In the genomic region with DNA sequence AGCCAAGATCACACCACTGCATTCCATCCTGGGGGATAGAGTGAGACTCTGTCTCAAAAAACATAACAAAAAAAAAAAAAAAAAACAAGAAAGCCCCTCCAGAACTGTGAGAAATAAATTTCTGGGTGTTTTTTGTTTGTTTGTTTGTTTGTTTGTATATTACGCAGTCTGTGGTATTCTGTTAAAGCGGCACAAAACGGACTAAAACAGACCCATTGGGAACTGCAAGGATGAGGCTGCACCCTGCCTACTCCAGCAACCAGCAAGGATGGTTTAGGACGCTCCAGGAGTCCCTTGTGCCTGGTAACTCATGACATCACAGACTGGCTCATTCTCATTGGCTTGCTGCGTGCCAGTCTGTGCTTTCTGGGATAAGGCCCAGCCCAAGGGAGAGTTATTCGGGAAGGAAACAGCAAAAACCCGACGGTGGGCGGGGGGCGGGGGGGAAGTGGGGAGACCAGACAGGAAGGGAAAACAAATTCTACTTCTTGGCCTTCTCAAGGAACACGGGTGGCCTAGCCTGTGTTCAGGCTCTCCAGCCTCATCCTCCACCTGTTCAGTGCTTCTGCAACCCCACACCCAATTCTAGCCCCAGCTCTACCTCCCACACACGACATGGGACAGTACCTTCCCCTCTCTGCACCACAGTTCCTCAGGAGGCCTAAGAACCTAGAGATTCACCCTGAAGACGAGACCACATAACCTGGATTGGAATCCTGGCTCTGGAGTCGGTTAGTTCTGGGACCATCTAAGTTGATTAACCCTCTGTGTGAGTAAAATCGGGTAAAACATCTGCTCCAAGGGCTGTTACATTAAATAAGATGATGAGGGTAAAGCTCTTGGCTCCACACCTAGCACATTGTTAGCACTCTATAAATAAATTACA, we compare ENCODE assay signal across 8 cellular contexts. TPM values are rescaled to one million over a fixed set of nuclear protein-coding genes. Genes with fewer than 3 reads are reported as not detected.
DNase-seq lines count a peak whose midpoint lies in the region; ATAC-seq and TF ChIP-seq lines count a peak whose summit lies in the region.

No MANE protein-coding gene starts in this region.

- H3K4me1 Mint-ChIP-seq in HFFc6 (ENCODE audit: low read depth) (peaks cover 8% of the 10 kb centered on the region), brain (peaks cover 17% of the 10 kb centered on the region)

- no peak for ATAC-seq in HG02840 (IDR thresholded peaks at IDR 0.05; ENCODE audit: low FRiP score, unreplicated experiment)

- H3K27me3 Mint-ChIP-seq in HFFc6 (ENCODE audit: insufficient read depth): peaks cover 1% of the 10 kb centered on the region; the same call in 1 of the 2 replicates
- H3K27me3 Mint-ChIP-seq in brain: no peaks in the 10 kb centered on the region

- TF ChIP-seq CTCF in GM12864 (IDR thresholded peaks at IDR 0.05; ENCODE audit: low read depth, low read length, missing control alignments) (no peak), HFFc6 (IDR thresholded peaks at IDR 0.05) (no peak), brain (conservative IDR thresholded peaks at IDR 0.05) (no peak)

- H3K27ac Mint-ChIP-seq in HFFc6 (no peak overlapping the region), brain (peak overlapping the region; percentile 42 to 86 (median 74))

- H3K4me3 Mint-ChIP-seq in HFFc6 (no peak overlapping the region; the same call in 1 of the 2 replicates), brain (peak overlapping the region; percentile 7 to 77 (median 68))

- H3K9me3 Mint-ChIP-seq in HFFc6: no peaks in the 10 kb centered on the region
- H3K9me3 Mint-ChIP-seq in brain: no peaks in the 10 kb centered on the region

- peak overlapping the region; percentile 86 for H3K4me3 ChIP-seq in GM12864 (ENCODE audit: low read depth, low read length)

- peak; percentile 70 for DNase-seq in GM12864 (ENCODE audit: low read depth)
- peak; percentile 85 for DNase-seq in HFFc6
- peak; percentile 65 for DNase-seq in NCI-H1105 treated with DMSO at 0.1 percent for 48 hours (lab: John Stamatoyannopoulos, UW)
- DNase-seq in SKM-1 treated with dmso at 0.1 percent for 144 hours (lab: John Stamatoyannopoulos, UW; ENCODE audit: unreplicated experiment): peak; percentile 80
- DNase-seq in iPS DF 19.7 (ENCODE audit: low read depth, low spot score): peak; percentile 88
- peak; percentile 90 for DNase-seq in renal cortical epithelial cell (ENCODE audit: low read depth)

- H3K36me3 Mint-ChIP-seq in HFFc6 (ENCODE audit: low read depth): no peaks in the 10 kb centered on the region
- no peaks in the 10 kb centered on the region for H3K36me3 Mint-ChIP-seq in brain

RNA-seq across cellular contexts. Expression of a gene that starts 2.8 kb away (rescaled TPM):
- under 1 TPM in 1 of 6 experiments, not detected in 5; 0.37 TPM for total RNA-seq in HFFc6 (2021; fragmentation: NEBNext Ultra II Directional; extraction: Animal tissue kit (Norgen Biotek cat#: 25700))
- 333 TPM for polyA plus RNA-seq in brain (ENCODE audit: insufficient read depth, low read depth, low replicate concordance)
- 25.4 and 42.5 TPM in 2 replicates for total RNA-seq in renal cortical epithelial cell

RNA-seq across cellular contexts. Expression of a gene that starts 39.7 kb away (rescaled TPM):
- total RNA-seq in HFFc6 (2021; fragmentation: NEBNext Ultra II Directional; extraction: Animal tissue kit (Norgen Biotek cat#: 25700)): 1,000 to 10,000 TPM; 1,658 to 2,163 (median 1,911) TPM
- 2,096 TPM for polyA plus RNA-seq in brain (ENCODE audit: insufficient read depth, low read depth, low replicate concordance)
- 1,285 and 3,835 TPM in 2 replicates for total RNA-seq in renal cortical epithelial cell

RNA-seq across cellular contexts. Expression of a gene that starts 52.4 kb away (rescaled TPM):
- 10 to 100 TPM; 30.8 to 44.6 (median 38.5) TPM for total RNA-seq in HFFc6 (2021; fragmentation: NEBNext Ultra II Directional; extraction: Animal tissue kit (Norgen Biotek cat#: 25700))
- 34.8 TPM for polyA plus RNA-seq in brain (ENCODE audit: insufficient read depth, low read depth, low replicate concordance)
- total RNA-seq in renal cortical epithelial cell: 11.6 and 22.0 TPM in 2 replicates

Comparison
In these comparisons a context has a peak if more than half of its experiments do, and no peak if none do; other contexts are left out.
1. RNA of a gene that starts 2.8 kb away (total RNA-seq): 25.4 to 42.5 TPM in renal cortical epithelial cell; 0.37 TPM in HFFc6; every median in the first group is over 10 times any median in the second.
2. Peak in every context shown above with its lines, with median percentiles within 50 percentile points of each other: DNase-seq.